3 cellular contexts compared by ENCODE assay signal in the genomic region with DNA sequence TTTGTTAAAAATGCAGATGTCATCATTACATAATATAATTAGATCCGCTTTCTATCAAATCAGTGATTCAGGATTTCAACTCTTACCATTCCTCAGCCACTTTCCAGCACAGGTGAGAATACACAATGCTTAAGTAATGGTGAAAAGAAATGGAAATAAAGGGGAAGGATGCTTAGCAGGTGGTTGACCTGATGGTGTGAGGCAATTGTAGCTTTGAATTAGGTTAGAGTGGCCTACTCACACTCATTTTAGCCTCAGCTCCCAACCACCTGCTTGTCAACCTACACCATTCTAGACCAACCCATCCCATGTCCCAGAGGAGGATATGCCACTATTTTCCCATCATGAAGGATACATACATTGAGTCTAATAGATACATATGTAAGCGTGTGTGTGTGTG.
"Had no signal": no experiment of that assay in that cellular context is flagged by ENCODE, and none has a peak within 500 bp of the region (broad histone marks: within the 10 kb centered on the region; RNA-seq: fewer than 3 reads in every experiment).

No MANE protein-coding gene starts in this region.

- ATAC-seq: GM12878 had no signal

- DNase-seq: GDM1, GF-D8 had no signal

- H3K4me3 ChIP-seq: GM12878 had no signal
